ENCODE assay signal across 17 cellular contexts in the genomic region with DNA sequence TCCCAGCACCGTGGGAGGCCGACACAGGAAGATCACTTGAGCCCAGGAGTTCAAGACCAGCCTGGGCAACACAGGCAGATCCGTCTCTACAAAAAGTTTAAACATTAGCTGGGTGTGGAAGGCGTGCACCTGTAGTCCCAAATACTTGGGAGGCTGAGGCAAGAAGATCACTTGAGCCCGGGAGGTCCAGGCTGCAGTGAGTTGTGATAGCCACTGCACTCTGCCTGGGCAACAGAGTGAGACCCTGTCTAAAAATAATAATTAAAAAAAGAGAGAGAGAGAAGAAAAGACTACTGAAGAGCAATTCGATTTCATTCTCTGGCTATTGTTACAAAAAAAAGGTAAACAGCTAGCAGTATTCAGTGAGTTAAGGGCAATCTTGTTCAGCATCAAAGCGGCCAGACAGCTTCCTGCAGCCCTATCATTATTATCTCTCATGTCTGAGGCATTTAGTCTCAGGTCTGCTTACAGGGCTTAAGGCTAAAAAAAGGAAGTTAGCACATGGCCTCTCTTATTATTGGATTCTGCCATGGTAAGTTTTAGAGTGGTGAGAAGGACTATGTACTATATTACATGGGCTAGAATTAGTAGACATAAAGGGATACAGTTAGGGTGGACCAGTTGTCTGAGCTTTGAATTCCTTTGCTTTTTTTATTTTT. TPM values are rescaled to one million over a fixed set of nuclear protein-coding genes. Genes with fewer than 3 reads are reported as not detected.
DNase-seq lines count a peak whose midpoint lies in the region; ATAC-seq, FAIRE-seq and TF ChIP-seq lines count a peak whose summit lies in the region.
"Had no signal": no experiment of that assay in that cellular context is flagged by ENCODE, and none has a peak within 500 bp of the region (broad histone marks: within the 10 kb centered on the region; RNA-seq: fewer than 3 reads in every experiment).

No MANE protein-coding gene starts in this region.

- CTCF ChIA-PET in MCF 10A (lab: Yijun Ruan, JAX): no interaction called here

- H3K4me1 Mint-ChIP-seq in natural killer cell treated with Interleukin-12 subunit alpha and Interleukin-12 subunit beta and Interleukin-15 and Interleukin-18, amount 100 ng/mL, for 72 hours (ENCODE audit: low read depth in 2 of 2): peaks cover 36 to 65% of the 10 kb centered on the region in 2 donors
- peaks cover 28 to 33% of the 10 kb centered on the region in 2 donors for H3K4me1 Mint-ChIP-seq in natural killer cell
- peaks cover 70% of the 10 kb centered on the region for H3K4me1 Mint-ChIP-seq in activated T-helper 2 cell treated with anti-CD3 and anti-CD28 coated beads, Interferon-gamma antibody, Interleukin-2, Interleukin-4, amounts not matched to agents 10 μg/mL and 5 μg/mL and 100 μg/mL, durations not matched to agents 14 hours and 24 hours and 36 hours (ENCODE audit: low read depth)
- no peaks in the 10 kb centered on the region for H3K4me1 Mint-ChIP-seq in MCF 10A (ENCODE audit: insufficient read depth, unreplicated experiment)
- peaks cover 60% of the 10 kb centered on the region for H3K4me1 Mint-ChIP-seq in activated T-cell treated with anti-CD3 and anti-CD28 coated beads, Interleukin-2, amount 50 U/mL, for 4 hours (ENCODE audit: low read depth)

- no peaks in the 10 kb centered on the region for H3K4me1 ChIP-seq in kidney (ENCODE audit: control insufficient read depth in 1 of 2, insufficient read depth in 1 of 2, low read depth in 1 of 2, low read length in 2 of 2)
- H3K4me1 ChIP-seq: body of pancreas, colonic mucosa had no signal

- H3K9ac ChIP-seq in kidney (ENCODE audit: low read length in 2 of 2): no peak overlapping the region

- H3K27ac ChIP-seq in kidney (ENCODE audit: low read depth in 2 of 2, low read length in 2 of 2): no peak overlapping the region
- H3K27ac ChIP-seq: body of pancreas, colonic mucosa, WERI-Rb-1 had no signal

- no peak for ATAC-seq in natural killer cell treated with Interleukin-12 subunit alpha and Interleukin-12 subunit beta and Interleukin-15 and Interleukin-18, amount 100 ng/mL, for 72 hours
- no peak for ATAC-seq in natural killer cell
- ATAC-seq in activated T-cell treated with anti-CD3 and anti-CD28 coated beads, Interleukin-2, amount 50 U/mL, for 4 hours: no peak
- ATAC-seq: body of pancreas, Panc1 had no signal

- DNase-seq in natural killer cell treated with Interleukin-12 subunit alpha and Interleukin-12 subunit beta and Interleukin-15 and Interleukin-18, amount 100 ng/mL, for 72 hours (ENCODE audit: low spot score): no peak
- DNase-seq in natural killer cell (no peak), NOMO-1 (lab: John Stamatoyannopoulos, UW; ENCODE audit: unreplicated experiment in 2 of 2) (peak; percentile 46 to 53), MCF 10A (ENCODE audit: unreplicated experiment) (no peak), kidney (no peak)
- DNase-seq in activated T-helper 2 cell treated with anti-CD3 and anti-CD28 coated beads, Interferon-gamma antibody, Interleukin-2, Interleukin-4, amounts not matched to agents 10 μg/mL and 5 μg/mL and 100 μg/mL, durations not matched to agents 14 hours and 24 hours and 36 hours (ENCODE audit: low spot score): no peak
- no peak for DNase-seq in activated T-cell treated with anti-CD3 and anti-CD28 coated beads, Interleukin-2, amount 50 U/mL, for 4 hours
- DNase-seq: body of pancreas; colonic mucosa; HCEC 1CT; NCI-H1048; stimulated activated CD4-positive, alpha-beta T cell treated with anti-CD3 and anti-CD28 coated beads, Interleukin-4, amount 100 ng/mL, for 24 hours; substantia nigra; WERI-Rb-1 had no signal

- no peaks in the 10 kb centered on the region for H3K9me3 ChIP-seq in kidney (ENCODE audit: control insufficient read depth in 1 of 2, low read length in 2 of 2)
- H3K9me3 ChIP-seq: body of pancreas, colonic mucosa had no signal

- no peaks in the 10 kb centered on the region for H3K36me3 ChIP-seq in kidney (ENCODE audit: control insufficient read depth in 1 of 2, insufficient read depth in 2 of 2, low read length in 2 of 2)
- H3K36me3 ChIP-seq: colonic mucosa, WERI-Rb-1 had no signal

- no peak overlapping the region for H3K4me3 Mint-ChIP-seq in natural killer cell treated with Interleukin-12 subunit alpha and Interleukin-12 subunit beta and Interleukin-15 and Interleukin-18, amount 100 ng/mL, for 72 hours
- H3K4me3 Mint-ChIP-seq in natural killer cell (no peak overlapping the region), MCF 10A (ENCODE audit: unreplicated experiment) (no peak overlapping the region)
- H3K4me3 Mint-ChIP-seq in activated T-helper 2 cell treated with anti-CD3 and anti-CD28 coated beads, Interferon-gamma antibody, Interleukin-2, Interleukin-4, amounts not matched to agents 10 μg/mL and 5 μg/mL and 100 μg/mL, durations not matched to agents 14 hours and 24 hours and 36 hours (ENCODE audit: low read depth): no peak overlapping the region
- no peak overlapping the region for H3K4me3 Mint-ChIP-seq in activated T-cell treated with anti-CD3 and anti-CD28 coated beads, Interleukin-2, amount 50 U/mL, for 4 hours

- peak overlapping the region; percentile 80 to 94 for H3K27ac Mint-ChIP-seq in natural killer cell treated with Interleukin-12 subunit alpha and Interleukin-12 subunit beta and Interleukin-15 and Interleukin-18, amount 100 ng/mL, for 72 hours
- H3K27ac Mint-ChIP-seq in natural killer cell (no peak overlapping the region), MCF 10A (ENCODE audit: low read depth, unreplicated experiment) (no peak overlapping the region)
- peak overlapping the region; percentile 81 for H3K27ac Mint-ChIP-seq in activated T-helper 2 cell treated with anti-CD3 and anti-CD28 coated beads, Interferon-gamma antibody, Interleukin-2, Interleukin-4, amounts not matched to agents 10 μg/mL and 5 μg/mL and 100 μg/mL, durations not matched to agents 14 hours and 24 hours and 36 hours

- FAIRE-seq in kidney (lab: Jason Lieb, UNC): no peak
- FAIRE-seq: islet of Langerhans had no signal

- H3K4me3 ChIP-seq in kidney (ENCODE audit: low read length in 2 of 2): no peak overlapping the region
- H3K4me3 ChIP-seq: body of pancreas, colonic mucosa, smooth muscle cell had no signal

- H3K36me3 Mint-ChIP-seq in natural killer cell treated with Interleukin-12 subunit alpha and Interleukin-12 subunit beta and Interleukin-15 and Interleukin-18, amount 100 ng/mL, for 72 hours: peaks cover 44% of the 10 kb centered on the region
- H3K36me3 Mint-ChIP-seq in natural killer cell (no peaks in the 10 kb centered on the region), MCF 10A (ENCODE audit: insufficient read depth, unreplicated experiment) (no peaks in the 10 kb centered on the region)
- peaks cover 75% of the 10 kb centered on the region for H3K36me3 Mint-ChIP-seq in activated T-helper 2 cell treated with anti-CD3 and anti-CD28 coated beads, Interferon-gamma antibody, Interleukin-2, Interleukin-4, amounts not matched to agents 10 μg/mL and 5 μg/mL and 100 μg/mL, durations not matched to agents 14 hours and 24 hours and 36 hours (ENCODE audit: low read depth)
- H3K36me3 Mint-ChIP-seq in activated T-cell treated with anti-CD3 and anti-CD28 coated beads, Interleukin-2, amount 50 U/mL, for 4 hours (ENCODE audit: insufficient read depth): peaks cover 28% of the 10 kb centered on the region

- H3K27me3 Mint-ChIP-seq in natural killer cell treated with Interleukin-12 subunit alpha and Interleukin-12 subunit beta and Interleukin-15 and Interleukin-18, amount 100 ng/mL, for 72 hours: peaks cover 0 to 4% of the 10 kb centered on the region in 2 donors
- H3K27me3 Mint-ChIP-seq in natural killer cell (ENCODE audit: low read depth in 2 of 2) (peaks cover 0 to 7% of the 10 kb centered on the region in 2 donors), MCF 10A (ENCODE audit: insufficient read depth, unreplicated experiment) (peaks cover 45% of the 10 kb centered on the region)
- no peaks in the 10 kb centered on the region for H3K27me3 Mint-ChIP-seq in activated T-helper 2 cell treated with anti-CD3 and anti-CD28 coated beads, Interferon-gamma antibody, Interleukin-2, Interleukin-4, amounts not matched to agents 10 μg/mL and 5 μg/mL and 100 μg/mL, durations not matched to agents 14 hours and 24 hours and 36 hours (ENCODE audit: low read depth)
- no peaks in the 10 kb centered on the region for H3K27me3 Mint-ChIP-seq in activated T-cell treated with anti-CD3 and anti-CD28 coated beads, Interleukin-2, amount 50 U/mL, for 4 hours (ENCODE audit: low read depth)

- BruUV-seq in MCF 10A (replicated peaks; lab: Mats Ljungman, UMichigan): no TSS peak

- intact Hi-C loops in natural killer cell (cut with micrococcal nuclease): no loop called here
- intact Hi-C loops in activated T-helper 2 cell treated with anti-CD3 and anti-CD28 coated beads, Interferon-gamma antibody, Interleukin-2, Interleukin-4, amounts not matched to agents 10 μg/mL and 5 μg/mL and 100 μg/mL, durations not matched to agents 14 hours and 24 hours and 36 hours (cut with micrococcal nuclease): no loop called here
- intact Hi-C loops in MCF 10A (cut with micrococcal nuclease): no loop called here
- intact Hi-C loops in kidney (cut with DNase I): no loop called here

- H3K9me3 Mint-ChIP-seq in natural killer cell treated with Interleukin-12 subunit alpha and Interleukin-12 subunit beta and Interleukin-15 and Interleukin-18, amount 100 ng/mL, for 72 hours: no peaks in the 10 kb centered on the region
- H3K9me3 Mint-ChIP-seq in natural killer cell: no peaks in the 10 kb centered on the region
- H3K9me3 Mint-ChIP-seq in activated T-helper 2 cell treated with anti-CD3 and anti-CD28 coated beads, Interferon-gamma antibody, Interleukin-2, Interleukin-4, amounts not matched to agents 10 μg/mL and 5 μg/mL and 100 μg/mL, durations not matched to agents 14 hours and 24 hours and 36 hours: no peaks in the 10 kb centered on the region
- no peaks in the 10 kb centered on the region for H3K9me3 Mint-ChIP-seq in MCF 10A (ENCODE audit: unreplicated experiment)
- H3K9me3 Mint-ChIP-seq in activated T-cell treated with anti-CD3 and anti-CD28 coated beads, Interleukin-2, amount 50 U/mL, for 4 hours: no peaks in the 10 kb centered on the region

- POLR2A ChIA-PET in MCF 10A (lab: Yijun Ruan, JAX): no interaction called here

- TF ChIP-seq CTCF in natural killer cell (IDR thresholded peaks at IDR 0.05): no peak
- no peak for TF ChIP-seq CTCF in MCF 10A (IDR thresholded peaks at IDR 0.05; ENCODE audit: unreplicated experiment)
- TF ChIP-seq CTCF in kidney (IDR thresholded peaks at IDR 0.05; ENCODE audit: borderline replicate concordance, extremely low read depth, insufficient read depth): no peak

RNA-seq across cellular contexts. Expression of a gene that starts 37.9 kb away (rescaled TPM):
- total RNA-seq in natural killer cell treated with Interleukin-12 subunit alpha and Interleukin-12 subunit beta and Interleukin-15 and Interleukin-18, amount 100 ng/mL, for 72 hours: 10 to 100 TPM; 45.8 to 50.2 TPM
- total RNA-seq in natural killer cell (10 to 100 TPM; 55.5 to 78.8 (median 75.7) TPM), MCF 10A (2022) (0.35 and 0.47 TPM in 2 replicates), kidney (15.8 TPM)
- 77.2 and 77.9 TPM in 2 replicates for total RNA-seq in activated T-helper 2 cell treated with anti-CD3 and anti-CD28 coated beads, Interferon-gamma antibody, Interleukin-2, Interleukin-4, amounts not matched to agents 10 μg/mL and 5 μg/mL and 100 μg/mL, durations not matched to agents 14 hours and 24 hours and 36 hours
- 4.1 TPM for polyA plus RNA-seq in kidney (ENCODE audit: insufficient read depth, low read depth, low replicate concordance)
- 10 to 100 TPM; 16.1 to 18.8 (median 16.8) TPM for total RNA-seq in activated T-cell treated with anti-CD3 and anti-CD28 coated beads, Interleukin-2, amount 50 U/mL, for 4 hours

Comparison
In these comparisons a context has a peak if more than half of its experiments do, and no peak if none do; other contexts are left out.
1. H3K27ac Mint-ChIP-seq: peak in natural killer cell treated with Interleukin-12 subunit alpha and Interleukin-12 subunit beta and Interleukin-15 and Interleukin-18, amount 100 ng/mL, for 72 hours (2 of 2) and activated T-helper 2 cell treated with anti-CD3 and anti-CD28 coated beads, Interferon-gamma antibody, Interleukin-2, Interleukin-4, amounts not matched to agents 10 μg/mL and 5 μg/mL and 100 μg/mL, durations not matched to agents 14 hours and 24 hours and 36 hours (single experiment); none in natural killer cell (0 of 2) and MCF 10A (single experiment).
2. DNase-seq: peak in NOMO-1 (2 of 2); none in natural killer cell treated with Interleukin-12 subunit alpha and Interleukin-12 subunit beta and Interleukin-15 and Interleukin-18, amount 100 ng/mL, for 72 hours (single experiment), natural killer cell (single experiment), activated T-helper 2 cell treated with anti-CD3 and anti-CD28 coated beads, Interferon-gamma antibody, Interleukin-2, Interleukin-4, amounts not matched to agents 10 μg/mL and 5 μg/mL and 100 μg/mL, durations not matched to agents 14 hours and 24 hours and 36 hours (single experiment), MCF 10A (single experiment), kidney (single experiment) and activated T-cell treated with anti-CD3 and anti-CD28 coated beads, Interleukin-2, amount 50 U/mL, for 4 hours (single experiment).
3. RNA of a gene that starts 37.9 kb away (total RNA-seq): 77.2 to 77.9 TPM in activated T-helper 2 cell treated with anti-CD3 and anti-CD28 coated beads, Interferon-gamma antibody, Interleukin-2, Interleukin-4, amounts not matched to agents 10 μg/mL and 5 μg/mL and 100 μg/mL, durations not matched to agents 14 hours and 24 hours and 36 hours, 55.5 to 78.8 TPM in natural killer cell, 45.8 to 50.2 TPM in natural killer cell treated with Interleukin-12 subunit alpha and Interleukin-12 subunit beta and Interleukin-15 and Interleukin-18, amount 100 ng/mL, for 72 hours, 16.1 to 18.8 TPM in activated T-cell treated with anti-CD3 and anti-CD28 coated beads, Interleukin-2, amount 50 U/mL, for 4 hours and 15.8 TPM in kidney (single experiment); 0.35 to 0.47 TPM in MCF 10A; every median in the first group is over 10 times any median in the second.